8 cellular contexts compared by ENCODE assay signal in genomic region chr9:99383536-99383935, GRCh38.
"Had no signal": no experiment of that assay in that cellular context is flagged by ENCODE, and none has a peak within 500 bp of the region (broad histone marks: within the 10 kb centered on the region; RNA-seq: fewer than 3 reads in every experiment).

No MANE protein-coding gene starts in this region.

- H3K4me3 ChIP-seq: GM12878 had no signal

- ATAC-seq: GM12878 had no signal

- DNase-seq: GDM1, GF-D8 had no signal

- FAIRE-seq: G401.6, GM12878, GM12891, GM12892, GM18507, GM19239 had no signal
